Comparison of ENCODE assay signal across 26 cellular contexts in the genomic region with DNA sequence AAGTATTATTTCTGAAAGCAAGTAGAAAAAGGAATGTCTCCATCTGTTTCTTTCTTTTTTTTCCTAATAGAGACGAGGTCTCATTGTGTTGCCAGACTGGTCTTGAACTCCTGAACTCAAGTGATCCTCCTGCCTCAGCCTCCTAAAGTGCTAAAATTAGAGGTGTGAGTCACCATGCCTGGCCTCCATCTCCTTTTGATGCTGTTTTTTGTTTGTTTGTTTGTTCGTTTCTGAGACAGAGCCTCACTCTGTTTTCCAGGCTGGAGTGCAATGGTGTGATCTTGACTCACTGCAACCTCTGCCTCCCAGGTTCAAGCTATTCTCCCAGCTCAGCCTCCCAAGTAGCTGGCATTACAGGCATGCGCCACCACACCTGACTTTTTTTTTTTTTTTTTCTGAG. TPM values are rescaled to one million over a fixed set of nuclear protein-coding genes. Genes with fewer than 3 reads are reported as not detected.
DNase-seq lines count a peak whose midpoint lies in the region; ATAC-seq, FAIRE-seq and TF ChIP-seq lines count a peak whose summit lies in the region.
"Had no signal": no experiment of that assay in that cellular context is flagged by ENCODE, and none has a peak within 500 bp of the region (broad histone marks: within the 10 kb centered on the region; RNA-seq: fewer than 3 reads in every experiment).

No MANE protein-coding gene starts in this region.

- H2BK12ac ChIP-seq in trophoblast cell (ENCODE audit: low read length): no peak overlapping the region

- H3K27me3 ChIP-seq in Panc1 (ENCODE audit: control insufficient read depth, insufficient read depth, low read length): no peaks in the 10 kb centered on the region
- no peaks in the 10 kb centered on the region for H3K27me3 ChIP-seq in trophoblast cell (ENCODE audit: insufficient read depth, low read length)
- no peaks in the 10 kb centered on the region for H3K27me3 ChIP-seq in psoas muscle (ENCODE audit: insufficient read depth in 3 of 3, low read length in 2 of 3)
- H3K27me3 ChIP-seq in naive thymus-derived CD4-positive, alpha-beta T cell (ENCODE audit: control insufficient read depth in 2 of 2, insufficient read depth in 2 of 2, low read length in 2 of 2): no peaks in the 10 kb centered on the region
- H3K27me3 ChIP-seq: BE2C, BLaER1 had no signal

- ATAC-seq in Panc1: 0 out of 2 replicates have a peak, but pooled peaks have one; percentile 58
- ATAC-seq in psoas muscle: no peak
- ATAC-seq in naive thymus-derived CD4-positive, alpha-beta T cell: no peak
- ATAC-seq: CD8-positive, alpha-beta T cell; GM12878 had no signal

- no TSS peak for BruUV-seq in Panc1 (replicated peaks; lab: Mats Ljungman, UMichigan)

- no peak for DNase-seq in Panc1 (ENCODE audit: low read depth, low spot score)
- peak; percentile 20 to 66 for DNase-seq in trophoblast cell
- DNase-seq in psoas muscle: no peak
- no peak for DNase-seq in DMS 273 treated with DMSO at 0.1 percent for 48 hours (lab: John Stamatoyannopoulos, UW)
- no peak for DNase-seq in naive thymus-derived CD4-positive, alpha-beta T cell
- DNase-seq in urothelium cell line (ENCODE audit: low spot score): no peak
- DNase-seq: 8988T; ACHN; BE2C; C1 segment of cervical spinal cord; Caco-2; Calu3; CD4-positive, alpha-beta T cell; CD8-positive, alpha-beta T cell; DMS153; DMS53; DMS79; DND-41; EL; GDM1 had no signal

- POLR2A ChIA-PET in Panc1 (lab: Charles Lee): interaction anchor here (0.5 kb wide), 1 partner anchor 74 kb away, joined by 4 read pairs; no protein-coding TSS in a partner anchor
- POLR2A ChIA-PET in naive thymus-derived CD4-positive, alpha-beta T cell (lab: Charles Lee): no interaction called here

- H3K4ac ChIP-seq in trophoblast cell (ENCODE audit: low read depth, low read length): no peak overlapping the region

- intact Hi-C loops in Panc1 (cut with micrococcal nuclease; ENCODE audit: unreplicated experiment) (no loop called here), psoas muscle (cut with DNase I) (no loop called here)
- intact Hi-C loops in naive thymus-derived CD4-positive, alpha-beta T cell (cut with micrococcal nuclease): no loop called here

- H3K79me2 ChIP-seq in trophoblast cell (ENCODE audit: control insufficient read depth, insufficient read depth, low read length, poor library complexity): no peaks in the 10 kb centered on the region

- H3K27ac ChIP-seq in Panc1 (ENCODE audit: low read length): no peak overlapping the region
- H3K27ac ChIP-seq in trophoblast cell (ENCODE audit: low read depth, low read length): no peak overlapping the region
- peak overlapping the region; percentile 96 for H3K27ac ChIP-seq in psoas muscle
- no peak overlapping the region for H3K27ac ChIP-seq in naive thymus-derived CD4-positive, alpha-beta T cell (ENCODE audit: low read depth, low read length)
- H3K27ac ChIP-seq: BLaER1 had no signal

- H3K9ac ChIP-seq in trophoblast cell (ENCODE audit: low read length): no peak overlapping the region
- H3K9ac ChIP-seq: BLaER1 had no signal

- H4K91ac ChIP-seq in trophoblast cell (ENCODE audit: low read depth, low read length): no peak overlapping the region

- H3K4me1 ChIP-seq in Panc1 (ENCODE audit: control insufficient read depth, insufficient read depth, low read length) (peaks cover 7% of the 10 kb centered on the region), trophoblast cell (ENCODE audit: control insufficient read depth in 1 of 2, insufficient read depth in 2 of 2, low read length in 2 of 2) (no peaks in the 10 kb centered on the region), psoas muscle (peaks cover 15% of the 10 kb centered on the region)
- no peaks in the 10 kb centered on the region for H3K4me1 ChIP-seq in naive thymus-derived CD4-positive, alpha-beta T cell (ENCODE audit: control insufficient read depth in 2 of 2, insufficient read depth in 2 of 2, low read length in 2 of 2)
- H3K4me1 ChIP-seq: BE2C, BLaER1 had no signal

- no peak overlapping the region for H2BK120ac ChIP-seq in trophoblast cell (ENCODE audit: insufficient read depth, low read length, poor library complexity)

- H4K8ac ChIP-seq in trophoblast cell (ENCODE audit: low read depth, low read length): no peak overlapping the region

- no peak overlapping the region for H3K18ac ChIP-seq in trophoblast cell (ENCODE audit: low read length)

- H4K12ac ChIP-seq in trophoblast cell (ENCODE audit: low read depth, low read length): no peak overlapping the region

- H3K4me2 ChIP-seq in trophoblast cell (ENCODE audit: low read length): no peak overlapping the region
- H3K4me2 ChIP-seq: BLaER1 had no signal

- CTCF ChIA-PET in Panc1 (lab: Charles Lee): no interaction called here
- CTCF ChIA-PET in naive thymus-derived CD4-positive, alpha-beta T cell (lab: Charles Lee): interaction anchor here (0.7 kb wide), 1 partner anchor 9 kb away, joined by 3 read pairs; no protein-coding TSS in a partner anchor

- H2BK5ac ChIP-seq in trophoblast cell (ENCODE audit: low read depth, low read length, poor library complexity): no peak overlapping the region

- H3K4me1 Mint-ChIP-seq in naive thymus-derived CD4-positive, alpha-beta T cell: no peaks in the 10 kb centered on the region

- no CpG with 5 or more reads among the region's 3 CpGs for WGBS in trophoblast cell (ENCODE audit: extremely low coverage, insufficient coverage, insufficient read length)
- 82 to 92% (median 89%) methylated on average over 3 of the region's 3 CpGs for WGBS in psoas muscle, 3 donors

- H3K9me3 Mint-ChIP-seq in naive thymus-derived CD4-positive, alpha-beta T cell: peaks cover 0 to 1% (median 0%) of the 10 kb centered on the region in 11 donors
- H3K9me3 Mint-ChIP-seq: CD4-positive, alpha-beta T cell; CD8-positive, alpha-beta T cell had no signal

- no peaks in the 10 kb centered on the region for H3K79me1 ChIP-seq in trophoblast cell (ENCODE audit: low read length)

- in situ Hi-C loops in Panc1 (cut with HindIII; ENCODE audit: low pct_unique_long_range_greater_than_20kb, low sequenced_read_pairs): no loop called here

- H3K36me3 ChIP-seq in Panc1 (ENCODE audit: control insufficient read depth, insufficient read depth, low read length) (no peaks in the 10 kb centered on the region), trophoblast cell (ENCODE audit: control insufficient read depth in 1 of 2, insufficient read depth in 2 of 2, low read length in 2 of 2) (no peaks in the 10 kb centered on the region), psoas muscle (ENCODE audit: insufficient read depth in 1 of 2, low read depth in 1 of 2) (no peaks in the 10 kb centered on the region)
- no peaks in the 10 kb centered on the region for H3K36me3 ChIP-seq in naive thymus-derived CD4-positive, alpha-beta T cell (ENCODE audit: control insufficient read depth in 2 of 3, insufficient read depth in 3 of 3, low read length in 3 of 3)
- H3K36me3 ChIP-seq: BE2C, BLaER1 had no signal

- no peaks in the 10 kb centered on the region for H3K36me3 Mint-ChIP-seq in naive thymus-derived CD4-positive, alpha-beta T cell
- H3K36me3 Mint-ChIP-seq: CD8-positive, alpha-beta T cell had no signal

- no peak overlapping the region for H2AK5ac ChIP-seq in trophoblast cell (ENCODE audit: low read length)

- no peak for FAIRE-seq in urothelium cell line (lab: Jason Lieb, UNC)
- FAIRE-seq: A204.1, D721Med, GM12878, GM12892, GM19239 had no signal

- no peak overlapping the region for H3K4me3 Mint-ChIP-seq in naive thymus-derived CD4-positive, alpha-beta T cell
- H3K4me3 Mint-ChIP-seq: CD4-positive, alpha-beta T cell; CD8-positive, alpha-beta T cell had no signal

- no peak for TF ChIP-seq CTCF in Panc1 (IDR thresholded peaks at IDR 0.05)
- TF ChIP-seq CTCF in psoas muscle (IDR thresholded peaks at IDR 0.05): no peak

- H3K9me3 ChIP-seq in Panc1 (ENCODE audit: control insufficient read depth, insufficient read depth, low read depth, low read length) (no peaks in the 10 kb centered on the region), trophoblast cell (ENCODE audit: insufficient read depth, low read depth, low read length) (no peaks in the 10 kb centered on the region), psoas muscle (no peaks in the 10 kb centered on the region)
- no peaks in the 10 kb centered on the region for H3K9me3 ChIP-seq in naive thymus-derived CD4-positive, alpha-beta T cell (ENCODE audit: control insufficient read depth in 2 of 3, low read length in 3 of 3)
- H3K9me3 ChIP-seq: BE2C, BLaER1, Caco-2 had no signal

- no peak overlapping the region for H3K14ac ChIP-seq in trophoblast cell (ENCODE audit: low read length)

- no peak overlapping the region for H2AFZ ChIP-seq in trophoblast cell (ENCODE audit: insufficient read depth, low read length, poor library complexity)

- H3K4me3 ChIP-seq in Panc1 (ENCODE audit: low read depth in 2 of 2, low read length in 2 of 2) (no peak overlapping the region), trophoblast cell (ENCODE audit: low read depth, low read length) (no peak overlapping the region), psoas muscle (no peak overlapping the region)
- no peak overlapping the region for H3K4me3 ChIP-seq in naive thymus-derived CD4-positive, alpha-beta T cell (ENCODE audit: low read length)
- H3K4me3 ChIP-seq: BLaER1, GM12878 had no signal

- H3K27ac Mint-ChIP-seq in naive thymus-derived CD4-positive, alpha-beta T cell: no peak overlapping the region
- H3K27ac Mint-ChIP-seq: CD4-positive, alpha-beta T cell; CD8-positive, alpha-beta T cell had no signal

- H3K27me3 Mint-ChIP-seq in naive thymus-derived CD4-positive, alpha-beta T cell: peaks cover 0 to 10% (median 0%) of the 10 kb centered on the region in 5 donors

- no peak overlapping the region for H3K23ac ChIP-seq in trophoblast cell (ENCODE audit: low read length)

RNA-seq across cellular contexts. Expression of gene ABCC4, which starts 14.5 kb away (rescaled TPM):
- total RNA-seq in Panc1 (2021; ENCODE audit: unreplicated experiment): 69.3 TPM
- 36.3 TPM for polyA plus RNA-seq in Panc1 (2012; ENCODE audit: insufficient read length)
- 0.64 and 0.71 TPM in 2 replicates for polyA plus RNA-seq in trophoblast cell (2013)
- 10 to 100 TPM in 1 of 4 donors, 1 to 10 TPM in 3; 4.3 to 25.2 (median 6.6) TPM for total RNA-seq in psoas muscle
- polyA plus RNA-seq in psoas muscle: 1 to 10 TPM; 2.3 to 6.1 (median 3.2) TPM
- total RNA-seq in naive thymus-derived CD4-positive, alpha-beta T cell: 1 to 10 TPM; 5.8 to 9.2 (median 7.5) TPM
- 1 to 10 TPM; 3.5 to 3.9 TPM for polyA plus RNA-seq in naive thymus-derived CD4-positive, alpha-beta T cell

Comparison
In these comparisons a context has a peak if more than half of its experiments do, and no peak if none do; other contexts are left out.
1. DNase-seq: peak in trophoblast cell (2 of 2); none in Panc1 (single experiment), psoas muscle (0 of 2), DMS 273 treated with DMSO at 0.1 percent for 48 hours (single experiment), naive thymus-derived CD4-positive, alpha-beta T cell (0 of 9) and urothelium cell line (single experiment).